In genomic region chr22:32926600-32926999, GRCh38 we compare ENCODE assay signal across 9 cellular contexts.
DNase-seq lines count a peak whose midpoint lies in the region; ATAC-seq and TF ChIP-seq lines count a peak whose summit lies in the region.
"Had no signal": no experiment of that assay in that cellular context is flagged by ENCODE, and none has a peak within 500 bp of the region (broad histone marks: within the 10 kb centered on the region; RNA-seq: fewer than 3 reads in every experiment).

No MANE protein-coding gene starts in this region.

- H3K4me2 ChIP-seq in neural cell (ENCODE audit: low read length): no peak overlapping the region

- TF ChIP-seq EP300 in neural cell (conservative IDR thresholded peaks at IDR 0.05; ENCODE audit: poor library complexity, severe bottlenecking): no peak

- H3K27me3 ChIP-seq in GM06990 (replicated peaks; ENCODE audit: control insufficient read depth, insufficient read depth, low read length): peaks cover 1% of the 10 kb centered on the region; the same call in 1 of the 2 replicates
- no peaks in the 10 kb centered on the region for H3K27me3 ChIP-seq in neural cell (ENCODE audit: insufficient read depth, low read depth, low read length)
- H3K27me3 ChIP-seq: SJSA1 had no signal

- H3K4me3 ChIP-seq in GM06990 (replicated peaks; ENCODE audit: low read depth, low read length) (no peak overlapping the region), cardiac fibroblast (replicated peaks in 1 of 2; ENCODE audit: low read depth in 2 of 2, low read length in 2 of 2) (no peak overlapping the region), neural cell (ENCODE audit: low read length) (no peak overlapping the region)
- H3K4me3 ChIP-seq: SJSA1 had no signal

- peaks cover 0 to 2% of the 10 kb centered on the region in 2 donors for H3K36me3 Mint-ChIP-seq in stimulated activated naive B cell treated with anti-CD40 and anti-IgM and Interleukin-4, amounts not matched to agents 10 μg/mL and 1 μg/mL and 100 μg/mL, for 72 hours

- peak; percentile 60 for TF ChIP-seq CTCF in GM06990 (IDR thresholded peaks at IDR 0.05; ENCODE audit: insufficient read depth, low read length, poor library complexity, severe bottlenecking)
- peak; percentile 66 for TF ChIP-seq CTCF in cardiac fibroblast (IDR thresholded peaks at IDR 0.05; ENCODE audit: low read depth, low read length)
- TF ChIP-seq CTCF in neural cell (IDR thresholded peaks at IDR 0.05; ENCODE audit: poor library complexity, severe bottlenecking): peak; percentile 45

- no peak overlapping the region for H3K27ac Mint-ChIP-seq in stimulated activated naive B cell treated with anti-CD40 and anti-IgM and Interleukin-4, amounts not matched to agents 10 μg/mL and 1 μg/mL and 100 μg/mL, for 72 hours

- H3K9ac ChIP-seq in neural cell (ENCODE audit: low read length): no peak overlapping the region

- DNase-seq in GM06990 (ENCODE audit: extremely low read depth, insufficient read length) (no peak), MV-4-11 (lab: John Stamatoyannopoulos, UW) (peak; percentile 41), cardiac fibroblast (ENCODE audit: low read depth in 2 of 2) (peak; percentile 43 to 52), T-helper 9 cell (no peak)
- DNase-seq in stimulated activated naive B cell treated with anti-CD40 and anti-IgM and Interleukin-4, amounts not matched to agents 10 μg/mL and 1 μg/mL and 100 μg/mL, for 72 hours: no peak

- H3F3A ChIP-seq in neural cell (ENCODE audit: insufficient read depth, low read length, poor library complexity, severe bottlenecking): no peaks in the 10 kb centered on the region

- H3K36me3 ChIP-seq in GM06990 (ENCODE audit: control insufficient read depth, insufficient read depth, low read length) (no peaks in the 10 kb centered on the region), neural cell (ENCODE audit: insufficient read depth, low read length) (no peaks in the 10 kb centered on the region)
- H3K36me3 ChIP-seq: SJSA1 had no signal

- no peak for ATAC-seq in GM21515 (IDR thresholded peaks at IDR 0.05; ENCODE audit: unreplicated experiment)
- no peak for ATAC-seq in GM19395 (IDR thresholded peaks at IDR 0.05; ENCODE audit: unreplicated experiment)
- no peak for ATAC-seq in stimulated activated naive B cell treated with anti-CD40 and anti-IgM and Interleukin-4, amounts not matched to agents 10 μg/mL and 1 μg/mL and 100 μg/mL, for 72 hours (replicated peaks)

- no peaks in the 10 kb centered on the region for H4K20me1 ChIP-seq in neural cell (ENCODE audit: insufficient read depth)

- TF ChIP-seq RAD21 in neural cell (conservative IDR thresholded peaks at IDR 0.05): peak; percentile 24

- H3K9me3 Mint-ChIP-seq in stimulated activated naive B cell treated with anti-CD40 and anti-IgM and Interleukin-4, amounts not matched to agents 10 μg/mL and 1 μg/mL and 100 μg/mL, for 72 hours: no peaks in the 10 kb centered on the region

- H3K79me2 ChIP-seq in neural cell (replicated peaks; ENCODE audit: insufficient read depth, low read length): no peaks in the 10 kb centered on the region

- no peak overlapping the region for H2AFZ ChIP-seq in neural cell (ENCODE audit: low read depth, low read length)

- no peak overlapping the region for H3K27ac ChIP-seq in neural cell (ENCODE audit: low read length)
- H3K27ac ChIP-seq: SJSA1 had no signal

- no peaks in the 10 kb centered on the region for H3K9me3 ChIP-seq in neural cell (ENCODE audit: low read length)
- H3K9me3 ChIP-seq: SJSA1 had no signal

- H3K4me3 Mint-ChIP-seq in stimulated activated naive B cell treated with anti-CD40 and anti-IgM and Interleukin-4, amounts not matched to agents 10 μg/mL and 1 μg/mL and 100 μg/mL, for 72 hours: no peak overlapping the region

- no peaks in the 10 kb centered on the region for H3K27me3 Mint-ChIP-seq in stimulated activated naive B cell treated with anti-CD40 and anti-IgM and Interleukin-4, amounts not matched to agents 10 μg/mL and 1 μg/mL and 100 μg/mL, for 72 hours

- H3K9me2 ChIP-seq in neural cell (ENCODE audit: insufficient read depth, low read length): no peaks in the 10 kb centered on the region

- H3K4me1 Mint-ChIP-seq in stimulated activated naive B cell treated with anti-CD40 and anti-IgM and Interleukin-4, amounts not matched to agents 10 μg/mL and 1 μg/mL and 100 μg/mL, for 72 hours: no peaks in the 10 kb centered on the region

TF ChIP-seq in neural cell, 6 proteins besides CTCF, POLR2A, EP300 and RAD21:
- TF ChIP-seq POLR2AphosphoS5 (IDR thresholded peaks at IDR 0.05) (no peak), SMC3 (conservative IDR thresholded peaks at IDR 0.05; ENCODE audit: poor library complexity) (peak; percentile 54), EZH2 (IDR thresholded peaks at IDR 0.05; ENCODE audit: borderline replicate concordance, insufficient read depth, low read length, poor library complexity, severe bottlenecking) (no peak)
TF ChIP-seq in neural cell: peak in this region for 1.

Comparison
In these comparisons a context has a peak if more than half of its experiments do, and no peak if none do; other contexts are left out.
1. DNase-seq: peak in MV-4-11 (single experiment) and cardiac fibroblast (2 of 2); none in GM06990 (single experiment), T-helper 9 cell (single experiment) and stimulated activated naive B cell treated with anti-CD40 and anti-IgM and Interleukin-4, amounts not matched to agents 10 μg/mL and 1 μg/mL and 100 μg/mL, for 72 hours (single experiment).
2. Peak in every context shown above with its lines, with median percentiles within 50 percentile points of each other: CTCF ChIP-seq.